ENCODE assay signal across 1 cellular context in the genomic region with DNA sequence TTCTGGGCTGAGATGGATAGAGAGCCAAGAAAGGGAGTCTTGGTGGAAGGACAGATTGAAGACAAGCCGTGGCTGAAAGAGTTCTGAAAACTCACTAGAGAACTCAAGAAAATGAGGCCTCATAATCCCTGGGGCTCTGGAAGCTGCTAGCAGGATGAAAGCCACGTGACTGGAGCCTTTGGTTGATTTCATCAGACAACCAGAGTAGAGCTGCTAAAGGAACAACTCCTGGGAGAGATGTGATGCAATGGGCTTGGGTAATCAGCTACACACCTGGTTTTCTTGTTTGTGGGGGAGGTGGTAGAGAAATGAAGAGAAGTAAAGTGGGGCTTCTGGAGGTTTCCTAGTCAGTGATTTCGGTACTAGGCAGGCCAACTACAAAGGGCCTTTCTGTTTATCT.
TF ChIP-seq lines count a peak whose summit lies in the region.

No MANE protein-coding gene starts in this region.

TF ChIP-seq in GM12878, 131 proteins besides CTCF, POLR2A, EP300 and RAD21:
- TF ChIP-seq HDAC6 (IDR thresholded peaks at IDR 0.05; ENCODE audit: unreplicated experiment) = no peak
- TF ChIP-seq, protein P1, sequence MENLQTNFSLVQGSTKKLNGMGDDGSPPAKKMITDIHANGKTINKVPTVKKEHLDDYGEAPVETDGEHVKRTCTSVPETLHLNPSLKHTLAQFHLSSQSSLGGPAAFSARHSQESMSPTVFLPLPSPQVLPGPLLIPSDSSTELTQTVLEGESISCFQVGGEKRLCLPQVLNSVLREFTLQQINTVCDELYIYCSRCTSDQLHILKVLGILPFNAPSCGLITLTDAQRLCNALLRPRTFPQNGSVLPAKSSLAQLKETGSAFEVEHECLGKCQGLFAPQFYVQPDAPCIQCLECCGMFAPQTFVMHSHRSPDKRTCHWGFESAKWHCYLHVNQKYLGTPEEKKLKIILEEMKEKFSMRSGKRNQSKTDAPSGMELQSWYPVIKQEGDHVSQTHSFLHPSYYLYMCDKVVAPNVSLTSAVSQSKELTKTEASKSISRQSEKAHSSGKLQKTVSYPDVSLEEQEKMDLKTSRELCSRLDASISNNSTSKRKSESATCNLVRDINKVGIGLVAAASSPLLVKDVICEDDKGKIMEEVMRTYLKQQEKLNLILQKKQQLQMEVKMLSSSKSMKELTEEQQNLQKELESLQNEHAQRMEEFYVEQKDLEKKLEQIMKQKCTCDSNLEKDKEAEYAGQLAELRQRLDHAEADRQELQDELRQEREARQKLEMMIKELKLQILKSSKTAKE (IDR thresholded peaks at IDR 0.05; ENCODE audit: low read depth, poor library complexity, severe bottlenecking) = no peak
- no peak for TF ChIP-seq SP1 (IDR thresholded peaks at IDR 0.05; ENCODE audit: low read depth, low read length)
- TF ChIP-seq TAF1 (IDR thresholded peaks at IDR 0.05; ENCODE audit: borderline replicate concordance, low read depth, low read length) = no peak
- no peak for TF ChIP-seq CHD4 (IDR thresholded peaks at IDR 0.05)
- TF ChIP-seq PAX5 (IDR thresholded peaks at IDR 0.05; ENCODE audit: borderline replicate concordance, low read depth, low read length) = no peak
- no peak for TF ChIP-seq TCF3 (IDR thresholded peaks at IDR 0.05; ENCODE audit: borderline replicate concordance, insufficient read depth, low read depth, low read length)
- TF ChIP-seq, protein P2, sequence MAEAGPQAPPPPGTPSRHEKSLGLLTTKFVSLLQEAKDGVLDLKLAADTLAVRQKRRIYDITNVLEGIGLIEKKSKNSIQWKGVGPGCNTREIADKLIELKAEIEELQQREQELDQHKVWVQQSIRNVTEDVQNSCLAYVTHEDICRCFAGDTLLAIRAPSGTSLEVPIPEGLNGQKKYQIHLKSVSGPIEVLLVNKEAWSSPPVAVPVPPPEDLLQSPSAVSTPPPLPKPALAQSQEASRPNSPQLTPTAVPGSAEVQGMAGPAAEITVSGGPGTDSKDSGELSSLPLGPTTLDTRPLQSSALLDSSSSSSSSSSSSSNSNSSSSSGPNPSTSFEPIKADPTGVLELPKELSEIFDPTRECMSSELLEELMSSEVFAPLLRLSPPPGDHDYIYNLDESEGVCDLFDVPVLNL (IDR thresholded peaks at IDR 0.05; ENCODE audit: low read depth, low read length) = no peak
- TF ChIP-seq SMC3 (IDR thresholded peaks at IDR 0.05; ENCODE audit: borderline replicate concordance, low read length) = no peak
- TF ChIP-seq, protein P3, sequence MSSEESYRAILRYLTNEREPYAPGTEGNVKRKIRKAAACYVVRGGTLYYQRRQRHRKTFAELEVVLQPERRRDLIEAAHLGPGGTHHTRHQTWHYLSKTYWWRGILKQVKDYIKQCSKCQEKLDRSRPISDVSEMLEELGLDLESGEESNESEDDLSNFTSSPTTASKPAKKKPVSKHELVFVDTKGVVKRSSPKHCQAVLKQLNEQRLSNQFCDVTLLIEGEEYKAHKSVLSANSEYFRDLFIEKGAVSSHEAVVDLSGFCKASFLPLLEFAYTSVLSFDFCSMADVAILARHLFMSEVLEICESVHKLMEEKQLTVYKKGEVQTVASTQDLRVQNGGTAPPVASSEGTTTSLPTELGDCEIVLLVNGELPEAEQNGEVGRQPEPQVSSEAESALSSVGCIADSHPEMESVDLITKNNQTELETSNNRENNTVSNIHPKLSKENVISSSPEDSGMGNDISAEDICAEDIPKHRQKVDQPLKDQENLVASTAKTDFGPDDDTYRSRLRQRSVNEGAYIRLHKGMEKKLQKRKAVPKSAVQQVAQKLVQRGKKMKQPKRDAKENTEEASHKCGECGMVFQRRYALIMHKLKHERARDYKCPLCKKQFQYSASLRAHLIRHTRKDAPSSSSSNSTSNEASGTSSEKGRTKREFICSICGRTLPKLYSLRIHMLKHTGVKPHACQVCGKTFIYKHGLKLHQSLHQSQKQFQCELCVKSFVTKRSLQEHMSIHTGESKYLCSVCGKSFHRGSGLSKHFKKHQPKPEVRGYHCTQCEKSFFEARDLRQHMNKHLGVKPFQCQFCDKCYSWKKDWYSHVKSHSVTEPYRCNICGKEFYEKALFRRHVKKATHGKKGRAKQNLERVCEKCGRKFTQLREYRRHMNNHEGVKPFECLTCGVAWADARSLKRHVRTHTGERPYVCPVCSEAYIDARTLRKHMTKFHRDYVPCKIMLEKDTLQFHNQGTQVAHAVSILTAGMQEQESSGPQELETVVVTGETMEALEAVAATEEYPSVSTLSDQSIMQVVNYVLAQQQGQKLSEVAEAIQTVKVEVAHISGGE (CRISPR knock-in tag; IDR thresholded peaks at IDR 0.05) = no peak
- TF ChIP-seq, protein P4, sequence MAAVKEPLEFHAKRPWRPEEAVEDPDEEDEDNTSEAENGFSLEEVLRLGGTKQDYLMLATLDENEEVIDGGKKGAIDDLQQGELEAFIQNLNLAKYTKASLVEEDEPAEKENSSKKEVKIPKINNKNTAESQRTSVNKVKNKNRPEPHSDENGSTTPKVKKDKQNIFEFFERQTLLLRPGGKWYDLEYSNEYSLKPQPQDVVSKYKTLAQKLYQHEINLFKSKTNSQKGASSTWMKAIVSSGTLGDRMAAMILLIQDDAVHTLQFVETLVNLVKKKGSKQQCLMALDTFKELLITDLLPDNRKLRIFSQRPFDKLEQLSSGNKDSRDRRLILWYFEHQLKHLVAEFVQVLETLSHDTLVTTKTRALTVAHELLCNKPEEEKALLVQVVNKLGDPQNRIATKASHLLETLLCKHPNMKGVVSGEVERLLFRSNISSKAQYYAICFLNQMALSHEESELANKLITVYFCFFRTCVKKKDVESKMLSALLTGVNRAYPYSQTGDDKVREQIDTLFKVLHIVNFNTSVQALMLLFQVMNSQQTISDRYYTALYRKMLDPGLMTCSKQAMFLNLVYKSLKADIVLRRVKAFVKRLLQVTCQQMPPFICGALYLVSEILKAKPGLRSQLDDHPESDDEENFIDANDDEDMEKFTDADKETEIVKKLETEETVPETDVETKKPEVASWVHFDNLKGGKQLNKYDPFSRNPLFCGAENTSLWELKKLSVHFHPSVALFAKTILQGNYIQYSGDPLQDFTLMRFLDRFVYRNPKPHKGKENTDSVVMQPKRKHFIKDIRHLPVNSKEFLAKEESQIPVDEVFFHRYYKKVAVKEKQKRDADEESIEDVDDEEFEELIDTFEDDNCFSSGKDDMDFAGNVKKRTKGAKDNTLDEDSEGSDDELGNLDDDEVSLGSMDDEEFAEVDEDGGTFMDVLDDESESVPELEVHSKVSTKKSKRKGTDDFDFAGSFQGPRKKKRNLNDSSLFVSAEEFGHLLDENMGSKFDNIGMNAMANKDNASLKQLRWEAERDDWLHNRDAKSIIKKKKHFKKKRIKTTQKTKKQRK (IDR thresholded peaks at IDR 0.05; ENCODE audit: low read depth, low read length) = no peak
- no peak for TF ChIP-seq TCF12 (IDR thresholded peaks at IDR 0.05; ENCODE audit: low read depth, low read length)
- TF ChIP-seq TARDBP (IDR thresholded peaks at IDR 0.05; ENCODE audit: borderline replicate concordance) = no peak
